Comparison of ENCODE assay signal across 9 cellular contexts in the genomic region with DNA sequence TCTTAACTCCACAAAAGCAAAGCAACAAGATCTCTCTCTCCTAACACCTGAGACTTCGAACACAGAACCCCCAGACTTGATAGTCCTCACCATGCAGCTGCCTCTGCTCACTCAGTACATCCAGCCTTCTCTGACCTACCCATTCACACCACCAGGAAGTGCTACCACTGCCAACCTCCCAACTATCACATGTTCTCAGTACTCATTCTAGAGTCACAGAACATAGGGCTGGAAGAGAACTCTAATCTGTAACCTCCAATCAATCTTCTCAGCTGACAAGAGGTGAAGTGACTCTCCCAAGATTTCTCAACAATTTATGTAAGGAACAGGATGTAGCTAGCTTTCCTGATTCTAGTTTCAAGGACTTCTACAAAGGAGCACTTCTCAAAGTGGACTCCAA. TPM values are rescaled to one million over a fixed set of nuclear protein-coding genes. Genes with fewer than 3 reads are reported as not detected.
DNase-seq lines count a peak whose midpoint lies in the region; ATAC-seq and TF ChIP-seq lines count a peak whose summit lies in the region.
"Had no signal": no experiment of that assay in that cellular context is flagged by ENCODE, and none has a peak within 500 bp of the region (broad histone marks: within the 10 kb centered on the region; RNA-seq: fewer than 3 reads in every experiment).

No MANE protein-coding gene starts in this region.

- peaks cover 87% of the 10 kb centered on the region for H3K79me2 ChIP-seq in Karpas-422 (ENCODE audit: low read length)

- DNase-seq in CD4-positive, CD25-positive, alpha-beta regulatory T cell: peak in 1 of 3 donors; percentile 34
- DNase-seq in HPDE6-E6E7 (ENCODE audit: extremely low spot score): peak; percentile 17
- peak in 6 of 7 donors; percentile 50 to 71 (median 56) for DNase-seq in adrenal gland
- peak; percentile 75 for DNase-seq in kidney tubule cell (ENCODE audit: low spot score)
- no peak for DNase-seq in Karpas-422

- peak overlapping the region; percentile 29 to 78 (median 68) for H3K4me3 Mint-ChIP-seq in CD4-positive, CD25-positive, alpha-beta regulatory T cell

- H3K9ac ChIP-seq in Karpas-422 (ENCODE audit: low read length): no peak overlapping the region

- intact Hi-C loops in adrenal gland (cut with DNase I): no loop called here

- ATAC-seq in CD4-positive, CD25-positive, alpha-beta regulatory T cell (ENCODE audit: low read depth in 2 of 2): no peak
- ATAC-seq in GM21723 (IDR thresholded peaks at IDR 0.05; ENCODE audit: unreplicated experiment): no peak
- ATAC-seq in GM21825 (IDR thresholded peaks at IDR 0.05; ENCODE audit: unreplicated experiment): no peak
- no peak for ATAC-seq in GM21390 (IDR thresholded peaks at IDR 0.05; ENCODE audit: unreplicated experiment)

- peak in 1 of 2 donors; percentile 11 for TF ChIP-seq POLR2A in adrenal gland (IDR thresholded peaks at IDR 0.05)

- H3K27me3 Mint-ChIP-seq in CD4-positive, CD25-positive, alpha-beta regulatory T cell: no peaks in the 10 kb centered on the region

- no peak overlapping the region for H2AFZ ChIP-seq in Karpas-422 (ENCODE audit: low read length)

- H3K27ac Mint-ChIP-seq in CD4-positive, CD25-positive, alpha-beta regulatory T cell: peak overlapping the region in 2 of 3 donors; percentile 32 to 61

- H3K36me3 ChIP-seq in CD4-positive, CD25-positive, alpha-beta regulatory T cell (ENCODE audit: control insufficient read depth, insufficient read depth, low read length): peaks cover 42% of the 10 kb centered on the region
- peaks cover 0 to 33% of the 10 kb centered on the region in 2 donors for H3K36me3 ChIP-seq in adrenal gland (replicated peaks in 1 of 2)
- peaks cover 45% of the 10 kb centered on the region for H3K36me3 ChIP-seq in Karpas-422 (ENCODE audit: insufficient read depth, low read length)

- H4K20me1 ChIP-seq in Karpas-422 (ENCODE audit: insufficient read depth, low read depth, low read length): no peaks in the 10 kb centered on the region

- peaks cover 51 to 87% (median 67%) of the 10 kb centered on the region in 4 donors for H3K4me1 Mint-ChIP-seq in CD4-positive, CD25-positive, alpha-beta regulatory T cell

- H3K9me2 ChIP-seq in Karpas-422 (replicated peaks; ENCODE audit: insufficient read depth, low read length): no peaks in the 10 kb centered on the region

- peak overlapping the region; percentile 54 for H3K4me3 ChIP-seq in CD4-positive, CD25-positive, alpha-beta regulatory T cell (ENCODE audit: low read depth, low read length)
- H3K4me3 ChIP-seq in adrenal gland: no peak overlapping the region
- H3K4me3 ChIP-seq in Karpas-422 (ENCODE audit: low read length): no peak overlapping the region
- H3K4me3 ChIP-seq: thoracic aorta had no signal

- H3K27me3 ChIP-seq in CD4-positive, CD25-positive, alpha-beta regulatory T cell (ENCODE audit: control insufficient read depth, insufficient read depth, low read length): no peaks in the 10 kb centered on the region
- no peaks in the 10 kb centered on the region for H3K27me3 ChIP-seq in adrenal gland
- H3K27me3 ChIP-seq in Karpas-422 (ENCODE audit: low read length): no peaks in the 10 kb centered on the region

- WGBS in adrenal gland, 4 donors: 78 to 86% (median 82%) methylated on average over 1 of the region's 1 CpG

- TF ChIP-seq CTCF in adrenal gland (IDR thresholded peaks at IDR 0.05): peak in 5 of 6 experiments; percentile 12 to 40 (median 35)

- peaks cover 0 to 16% (median 8%) of the 10 kb centered on the region in 7 donors for H3K9me3 Mint-ChIP-seq in CD4-positive, CD25-positive, alpha-beta regulatory T cell

- H3K4me1 ChIP-seq in CD4-positive, CD25-positive, alpha-beta regulatory T cell (ENCODE audit: control insufficient read depth, insufficient read depth, low read length, poor library complexity, severe bottlenecking): peaks cover 58% of the 10 kb centered on the region
- peaks cover 23 to 54% of the 10 kb centered on the region in 2 donors for H3K4me1 ChIP-seq in adrenal gland (replicated peaks in 1 of 2)
- H3K4me1 ChIP-seq in Karpas-422 (ENCODE audit: low read length): peaks cover 21% of the 10 kb centered on the region

- H3K9me3 ChIP-seq in CD4-positive, CD25-positive, alpha-beta regulatory T cell (ENCODE audit: control insufficient read depth in 2 of 2, low read length in 2 of 2): peaks cover 11 to 17% of the 10 kb centered on the region in 2 experiments
- H3K9me3 ChIP-seq in adrenal gland (replicated peaks in 1 of 3) (peaks cover 0 to 9% (median 8%) of the 10 kb centered on the region in 3 donors), Karpas-422 (ENCODE audit: low read length) (no peaks in the 10 kb centered on the region)
- H3K9me3 ChIP-seq: thoracic aorta had no signal

- H3K4me2 ChIP-seq in Karpas-422 (ENCODE audit: low read depth, low read length, poor library complexity, severe bottlenecking): no peak overlapping the region

- H3K27ac ChIP-seq in CD4-positive, CD25-positive, alpha-beta regulatory T cell (ENCODE audit: insufficient read depth, low read length, poor library complexity, severe bottlenecking): no peak overlapping the region
- H3K27ac ChIP-seq in adrenal gland (peak overlapping the region in 2 of 5 donors; percentile 43 to 50), Karpas-422 (ENCODE audit: low read length) (no peak overlapping the region)
- H3K27ac ChIP-seq: thoracic aorta had no signal

- peaks cover 45% of the 10 kb centered on the region for H3K36me3 Mint-ChIP-seq in CD4-positive, CD25-positive, alpha-beta regulatory T cell

RNA-seq across cellular contexts. Expression of a gene that starts 3.8 kb away (rescaled TPM):
- total RNA-seq in CD4-positive, CD25-positive, alpha-beta regulatory T cell: 85.6 TPM
- 10 to 100 TPM; 55.6 to 71.1 (median 66.2) TPM for polyA plus RNA-seq in CD4-positive, CD25-positive, alpha-beta regulatory T cell
- 100 to 1,000 TPM in 3 of 8 donors, 10 to 100 TPM in 5; 33.1 to 136 (median 72.8) TPM for total RNA-seq in adrenal gland
- 10 to 100 TPM; 30.5 to 85.7 (median 37.0) TPM for polyA plus RNA-seq in adrenal gland
- total RNA-seq in Karpas-422 (2014; rRNA removed; shearing (Covaris generic); ENCODE audit: low replicate concordance): 56.1 and 84.1 TPM in 2 replicates

RNA-seq across cellular contexts. Expression of a gene that starts 54.4 kb away (rescaled TPM):
- total RNA-seq in CD4-positive, CD25-positive, alpha-beta regulatory T cell: 0.10 TPM
- under 1 TPM in 1 of 4 donors, not detected in 3; 0.18 TPM for polyA plus RNA-seq in CD4-positive, CD25-positive, alpha-beta regulatory T cell
- total RNA-seq in adrenal gland: under 1 TPM in 7 of 8 donors, not detected in 1; under 0.01 to 0.42 (median 0.08) TPM
- polyA plus RNA-seq in adrenal gland: under 1 TPM; 0.02 to 0.48 (median 0.20) TPM
- total RNA-seq in Karpas-422 (2014; rRNA removed; shearing (Covaris generic); ENCODE audit: low replicate concordance): not detected in 2 replicates
